ENCODE assay signal across 1 cellular context in genomic region chr5:127892467-127893207, GRCh38.
A peak's percentile ranks its signal among the peaks of the same experiment; 100 is the strongest.
TF ChIP-seq lines count a peak whose summit lies in the region.

No MANE protein-coding gene starts in this region.

TF ChIP-seq in K562, 482 proteins besides CTCF, POLR2A, EP300 and RAD21:
- TF ChIP-seq IRF9 (tag; IDR thresholded peaks at IDR 0.05) (no peak), PRDM10 (IDR thresholded peaks at IDR 0.05; ENCODE audit: partially characterized antibody) (no peak), MEIS2 (IDR thresholded peaks at IDR 0.05; ENCODE audit: partially characterized antibody) (peak; percentile 41), ZNF707 (CRISPR knock-in tag; conservative IDR thresholded peaks at IDR 0.05) (no peak), MAX (CRISPR knock-in tag; IDR thresholded peaks at IDR 0.05) (no peak), ZNF644 (tag; IDR thresholded peaks at IDR 0.05; ENCODE audit: low read depth) (no peak), XRCC4 (IDR thresholded peaks at IDR 0.05; ENCODE audit: extremely low read depth, insufficient read depth, insufficient read length) (no peak), NFIC (IDR thresholded peaks at IDR 0.05) (peak; percentile 59), FOSL1 (tag; conservative IDR thresholded peaks at IDR 0.05) (0 out of 2 replicates have a peak, but pooled peaks have one; percentile 19), NEUROD1 (IDR thresholded peaks at IDR 0.05; ENCODE audit: borderline replicate concordance, low read depth, low read length, partially characterized antibody) (no peak), JUND (IDR thresholded peaks at IDR 0.05; ENCODE audit: borderline replicate concordance, low read depth, low read length) (peak; percentile 8; the same call in 1 of the 2 replicates), JUND (tag; IDR thresholded peaks at IDR 0.05; ENCODE audit: borderline replicate concordance, low read depth, low read length) (no peak)
